In the genomic region with DNA sequence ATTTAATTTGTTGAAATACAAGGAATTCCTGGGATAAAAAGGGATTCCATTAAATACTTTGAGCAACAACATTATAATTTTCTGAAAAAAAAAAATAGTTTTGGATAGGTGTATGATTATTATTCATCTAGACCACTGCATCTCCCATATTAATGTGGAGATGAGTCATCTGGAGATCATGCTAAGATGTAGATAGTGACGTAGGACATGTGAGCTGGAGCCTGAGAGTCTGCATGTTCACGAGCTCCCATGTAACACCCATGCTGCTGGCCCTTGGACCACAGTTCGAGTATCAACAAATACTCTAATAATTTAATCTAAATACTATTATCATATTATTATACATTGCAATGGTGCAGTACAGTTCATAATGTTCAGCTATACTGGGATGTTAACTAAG, we compare ENCODE assay signal across 21 cellular contexts.
"Had no signal": no experiment of that assay in that cellular context is flagged by ENCODE, and none has a peak within 500 bp of the region (broad histone marks: within the 10 kb centered on the region; RNA-seq: fewer than 3 reads in every experiment).

No MANE protein-coding gene starts in this region.

- ATAC-seq: naive thymus-derived CD8-positive, alpha-beta T cell had no signal

- DNase-seq: activated CD4-positive, alpha-beta T cell treated with anti-CD3 and anti-CD28 coated beads, Interleukin-2, amount 10 ng/mL, durations not matched to agents 7 days and 5 days; activated CD8-positive, alpha-beta memory T cell treated with anti-CD3 and anti-CD28 coated beads for 24 hours; activated naive CD4-positive, alpha-beta T cell; activated naive CD8-positive, alpha-beta T cell treated with anti-CD3 and anti-CD28 coated beads, Interleukin-2, amount 10 ng/mL, durations not matched to agents 7 days and 5 days; anterior cingulate cortex; effector CD8-positive, alpha-beta T cell; foreskin fibroblast; glutamatergic neuron; mesenchymal stem cell; naive thymus-derived CD8-positive, alpha-beta T cell; posterior cingulate gyrus; retina; stimulated activated CD4-positive, alpha-beta T cell treated with anti-CD3 and anti-CD28 coated beads, Interleukin-15, amount 100 ng/mL, for 24 hours; stimulated activated CD4-positive, alpha-beta T cell treated with anti-CD3 and anti-CD28 coated beads, Interleukin-4, amount 100 ng/mL, for 24 hours; stimulated activated naive CD4-positive, alpha-beta T cell treated with Interleukin-2 at 50 U/mL for 16 hours; SW 1271; trophoblast cell had no signal

- H3K9me3 Mint-ChIP-seq: activated CD4-positive, alpha-beta T cell treated with anti-CD3 and anti-CD28 coated beads, Interleukin-2, amount 10 ng/mL, durations not matched to agents 7 days and 5 days; activated naive CD8-positive, alpha-beta T cell treated with anti-CD3 and anti-CD28 coated beads, Interleukin-2, amount 10 ng/mL, durations not matched to agents 7 days and 5 days; central memory CD8-positive, alpha-beta T cell; naive thymus-derived CD8-positive, alpha-beta T cell; T-helper 2 cell treated with Interferon-gamma antibody and Interleukin-4, amounts not matched to agents 5 μg/mL and 100 μg/mL, for 36 hours had no signal

- H3K4me3 Mint-ChIP-seq: activated CD4-positive, alpha-beta T cell treated with anti-CD3 and anti-CD28 coated beads, Interleukin-2, amount 10 ng/mL, durations not matched to agents 7 days and 5 days; activated naive CD8-positive, alpha-beta T cell treated with anti-CD3 and anti-CD28 coated beads, Interleukin-2, amount 10 ng/mL, durations not matched to agents 7 days and 5 days; central memory CD8-positive, alpha-beta T cell; naive thymus-derived CD8-positive, alpha-beta T cell; T-helper 2 cell treated with Interferon-gamma antibody and Interleukin-4, amounts not matched to agents 5 μg/mL and 100 μg/mL, for 36 hours had no signal

- H3K4me1 Mint-ChIP-seq: activated CD4-positive, alpha-beta T cell treated with anti-CD3 and anti-CD28 coated beads, Interleukin-2, amount 10 ng/mL, durations not matched to agents 7 days and 5 days; activated naive CD8-positive, alpha-beta T cell treated with anti-CD3 and anti-CD28 coated beads, Interleukin-2, amount 10 ng/mL, durations not matched to agents 7 days and 5 days; central memory CD8-positive, alpha-beta T cell had no signal

- H3K27me3 Mint-ChIP-seq: activated CD4-positive, alpha-beta T cell treated with anti-CD3 and anti-CD28 coated beads, Interleukin-2, amount 10 ng/mL, durations not matched to agents 7 days and 5 days; activated naive CD8-positive, alpha-beta T cell treated with anti-CD3 and anti-CD28 coated beads, Interleukin-2, amount 10 ng/mL, durations not matched to agents 7 days and 5 days; central memory CD8-positive, alpha-beta T cell; naive thymus-derived CD8-positive, alpha-beta T cell had no signal

- H3K27ac ChIP-seq: epithelial cell of prostate, skin epidermis had no signal

- H3K27ac Mint-ChIP-seq: activated CD4-positive, alpha-beta T cell treated with anti-CD3 and anti-CD28 coated beads, Interleukin-2, amount 10 ng/mL, durations not matched to agents 7 days and 5 days; activated naive CD8-positive, alpha-beta T cell treated with anti-CD3 and anti-CD28 coated beads, Interleukin-2, amount 10 ng/mL, durations not matched to agents 7 days and 5 days; naive thymus-derived CD8-positive, alpha-beta T cell; T-helper 2 cell treated with Interferon-gamma antibody and Interleukin-4, amounts not matched to agents 5 μg/mL and 100 μg/mL, for 36 hours had no signal

- H3K4me3 ChIP-seq: skin epidermis had no signal

- H3K36me3 Mint-ChIP-seq: activated naive CD8-positive, alpha-beta T cell treated with anti-CD3 and anti-CD28 coated beads, Interleukin-2, amount 10 ng/mL, durations not matched to agents 7 days and 5 days had no signal
